In the genomic region with DNA sequence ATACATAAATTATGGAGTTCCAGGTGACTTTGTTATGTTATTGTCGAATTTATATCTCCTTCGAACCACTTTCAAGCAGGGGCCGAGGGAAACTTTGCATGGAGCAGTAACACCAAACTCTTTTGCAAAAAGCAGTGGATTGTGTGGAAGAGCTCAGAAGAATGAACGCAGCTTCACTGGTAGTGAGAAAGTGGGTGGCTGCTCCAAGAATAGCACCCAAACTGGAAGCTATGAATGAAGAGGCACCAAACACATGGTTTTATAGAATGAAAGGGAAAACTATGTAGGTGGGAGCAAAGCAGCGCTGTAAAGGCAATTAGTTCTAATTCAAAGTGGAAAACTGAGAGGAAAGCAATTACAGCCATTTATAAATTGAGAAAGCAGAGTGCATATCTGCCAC, we compare ENCODE assay signal across 21 cellular contexts.
"Had no signal": no experiment of that assay in that cellular context is flagged by ENCODE, and none has a peak within 500 bp of the region (broad histone marks: within the 10 kb centered on the region; RNA-seq: fewer than 3 reads in every experiment).

No MANE protein-coding gene starts in this region.

- H3K9me3 ChIP-seq: SK-N-SH had no signal

- H3K27ac ChIP-seq: KMS-11, RWPE1 had no signal

- DNase-seq: IMR-90, Kasumi-1, MM.1S, NCI-H1092 treated with DMSO at 0.1 percent for 48 hours, NCI-H1436, NCI-H187, NCI-H2029, NCI-H2081 treated with DMSO at 0.1 percent for 48 hours, NCI-H2171, NCI-H226, NCI-H446, NCI-H510A, NCI-H524 treated with DMSO at 0.1 percent for 48 hours, NCI-H774, PC-3, SHP77, SK-N-SH had no signal

- H3K9ac ChIP-seq: KMS-11, SK-N-SH had no signal

- ATAC-seq: HepG2, Panc1, PC-3 had no signal

- H3K4me2 ChIP-seq: KMS-11, SK-N-SH had no signal

- H3K9me2 ChIP-seq: SK-N-SH had no signal
